In genomic region chr1:228955691-228956090, GRCh38 we compare ENCODE assay signal across 18 cellular contexts.
DNase-seq lines count a peak whose midpoint lies in the region; ATAC-seq and TF ChIP-seq lines count a peak whose summit lies in the region.
"Had no signal": no experiment of that assay in that cellular context is flagged by ENCODE, and none has a peak within 500 bp of the region (broad histone marks: within the 10 kb centered on the region; RNA-seq: fewer than 3 reads in every experiment).

No MANE protein-coding gene starts in this region.

- H3K18ac ChIP-seq in mesenchymal stem cell (ENCODE audit: low read depth in 1 of 2, low read length in 2 of 2): no peak overlapping the region

- no peak overlapping the region for H3K23ac ChIP-seq in mesenchymal stem cell (ENCODE audit: low read length in 2 of 2)

- peak; percentile 10 for DNase-seq in AG09309 (ENCODE audit: low read depth)
- DNase-seq in MG63: peak; percentile 65
- peak; percentile 28 to 85 for DNase-seq in cardiac fibroblast (ENCODE audit: low read depth in 2 of 2)
- peak; percentile 48 for DNase-seq in mesenchymal stem cell
- DNase-seq in activated T-helper 2 cell treated with anti-CD3 and anti-CD28 coated beads, Interferon-gamma antibody, Interleukin-2, Interleukin-4, amounts not matched to agents 10 μg/mL and 5 μg/mL and 100 μg/mL, durations not matched to agents 14 hours and 24 hours and 36 hours (ENCODE audit: low spot score): no peak
- DNase-seq in WTC11 (ENCODE audit: low spot score): no peak
- no peak for DNase-seq in NCI-H1092 treated with DMSO at 0.1 percent for 48 hours (lab: John Stamatoyannopoulos, UW)
- DNase-seq in SKM-1 (lab: John Stamatoyannopoulos, UW; ENCODE audit: unreplicated experiment): no peak
- DNase-seq: activated CD4-positive, alpha-beta memory T cell treated with anti-CD3 and anti-CD28 coated beads for 36 hours; anterior cingulate cortex; DMS153; lower lobe of right lung; NCI-H345; nephron progenitor cell; stimulated activated CD4-positive, alpha-beta T cell treated with anti-CD3 and anti-CD28 coated beads, Interleukin-4, amount 100 ng/mL, for 24 hours had no signal

- intact Hi-C loops in activated T-helper 2 cell treated with anti-CD3 and anti-CD28 coated beads, Interferon-gamma antibody, Interleukin-2, Interleukin-4, amounts not matched to agents 10 μg/mL and 5 μg/mL and 100 μg/mL, durations not matched to agents 14 hours and 24 hours and 36 hours (cut with micrococcal nuclease): no loop called here

- no peak overlapping the region for H3K9ac ChIP-seq in mesenchymal stem cell (ENCODE audit: low read length)

- H4K91ac ChIP-seq in mesenchymal stem cell (ENCODE audit: low read length): no peak overlapping the region

- H2BK15ac ChIP-seq in mesenchymal stem cell (ENCODE audit: low read depth, poor library complexity, severe bottlenecking): no peak overlapping the region

- TF ChIP-seq CTCF in AG09309 (IDR thresholded peaks at IDR 0.05; ENCODE audit: control insufficient read depth, insufficient read depth, low read depth, low read length, missing control alignments) (no peak), cardiac fibroblast (IDR thresholded peaks at IDR 0.05; ENCODE audit: low read depth, low read length) (no peak), WTC11 (IDR thresholded peaks at IDR 0.05) (no peak)

- no peak overlapping the region for H2BK12ac ChIP-seq in mesenchymal stem cell (ENCODE audit: low read length in 2 of 2)

- H3K9me3 ChIP-seq in MG63: peaks cover 7% of the 10 kb centered on the region; the same call in 1 of the 2 replicates
- peaks cover 5% of the 10 kb centered on the region for H3K9me3 ChIP-seq in mesenchymal stem cell (ENCODE audit: control insufficient read depth, low read length)
- H3K9me3 ChIP-seq: lower lobe of right lung, right lobe of liver, SJSA1 had no signal

- H3K27me3 ChIP-seq in MG63 (no peaks in the 10 kb centered on the region), mesenchymal stem cell (ENCODE audit: control insufficient read depth in 1 of 2, insufficient read depth in 1 of 2, low read length in 2 of 2) (no peaks in the 10 kb centered on the region)
- H3K27me3 ChIP-seq: right lobe of liver, SJSA1 had no signal

- H3K4me3 ChIP-seq in AG09309 (ENCODE audit: control insufficient read depth, low read depth, low read length) (no peak overlapping the region), MG63 (no peak overlapping the region), cardiac fibroblast (replicated peaks in 1 of 2; ENCODE audit: low read depth in 2 of 2, low read length in 2 of 2) (no peak overlapping the region), mesenchymal stem cell (ENCODE audit: insufficient read depth in 1 of 2, low read depth in 1 of 2, low read length in 2 of 2) (no peak overlapping the region)
- H3K4me3 ChIP-seq: lower lobe of right lung, right lobe of liver, SJSA1 had no signal

- no peak overlapping the region for H2AFZ ChIP-seq in mesenchymal stem cell (ENCODE audit: low read depth, low read length)

- no peak overlapping the region for H2BK120ac ChIP-seq in mesenchymal stem cell (ENCODE audit: low read depth, low read length)

- 90% methylated on average over 1 of the region's 1 CpG for WGBS in mesenchymal stem cell

- no peak for ATAC-seq in WTC11
- ATAC-seq: right lobe of liver had no signal

- H3K27me3 Mint-ChIP-seq in activated T-helper 2 cell treated with anti-CD3 and anti-CD28 coated beads, Interferon-gamma antibody, Interleukin-2, Interleukin-4, amounts not matched to agents 10 μg/mL and 5 μg/mL and 100 μg/mL, durations not matched to agents 14 hours and 24 hours and 36 hours (ENCODE audit: low read depth): peaks cover 3% of the 10 kb centered on the region
- H3K27me3 Mint-ChIP-seq in WTC11 (ENCODE audit: low read depth): no peaks in the 10 kb centered on the region
- H3K27me3 Mint-ChIP-seq: activated CD4-positive, alpha-beta memory T cell treated with anti-CD3 and anti-CD28 coated beads for 36 hours; dendritic cell treated with granulocyte-macrophage colony-stimulating factor and Interleukin-4, amounts not matched to agents 40 ng/mL and 50 ng/mL, for 4 days had no signal

- H3K36me3 ChIP-seq in MG63 (no peaks in the 10 kb centered on the region), mesenchymal stem cell (ENCODE audit: control insufficient read depth in 1 of 2, insufficient read depth in 2 of 2, low read depth in 1 of 2, low read length in 2 of 2) (no peaks in the 10 kb centered on the region)
- H3K36me3 ChIP-seq: lower lobe of right lung, right lobe of liver, SJSA1 had no signal

- POLR2A ChIA-PET in WTC11 (lab: Charles Lee): no interaction called here

- H3K4me2 ChIP-seq in mesenchymal stem cell (ENCODE audit: low read length, poor library complexity, severe bottlenecking): no peak overlapping the region

- no peak overlapping the region for H3K27ac ChIP-seq in mesenchymal stem cell (ENCODE audit: low read length, poor library complexity, severe bottlenecking)
- H3K27ac ChIP-seq: lower lobe of right lung, right lobe of liver, SJSA1 had no signal

- H2AK5ac ChIP-seq in mesenchymal stem cell (ENCODE audit: low read length, severe bottlenecking): no peak overlapping the region

- H2BK5ac ChIP-seq in mesenchymal stem cell (ENCODE audit: low read depth, low read length, poor library complexity, severe bottlenecking): no peak overlapping the region

- H3K27ac Mint-ChIP-seq in activated T-helper 2 cell treated with anti-CD3 and anti-CD28 coated beads, Interferon-gamma antibody, Interleukin-2, Interleukin-4, amounts not matched to agents 10 μg/mL and 5 μg/mL and 100 μg/mL, durations not matched to agents 14 hours and 24 hours and 36 hours: no peak overlapping the region
- no peak overlapping the region for H3K27ac Mint-ChIP-seq in WTC11
- H3K27ac Mint-ChIP-seq: activated CD4-positive, alpha-beta memory T cell treated with anti-CD3 and anti-CD28 coated beads for 36 hours; dendritic cell treated with granulocyte-macrophage colony-stimulating factor and Interleukin-4, amounts not matched to agents 40 ng/mL and 50 ng/mL, for 4 days; nephron progenitor cell had no signal

- H3K36me3 Mint-ChIP-seq in activated T-helper 2 cell treated with anti-CD3 and anti-CD28 coated beads, Interferon-gamma antibody, Interleukin-2, Interleukin-4, amounts not matched to agents 10 μg/mL and 5 μg/mL and 100 μg/mL, durations not matched to agents 14 hours and 24 hours and 36 hours (ENCODE audit: low read depth): no peaks in the 10 kb centered on the region
- no peaks in the 10 kb centered on the region for H3K36me3 Mint-ChIP-seq in WTC11
- H3K36me3 Mint-ChIP-seq: activated CD4-positive, alpha-beta memory T cell treated with anti-CD3 and anti-CD28 coated beads for 36 hours had no signal

- H3K9me3 Mint-ChIP-seq in activated T-helper 2 cell treated with anti-CD3 and anti-CD28 coated beads, Interferon-gamma antibody, Interleukin-2, Interleukin-4, amounts not matched to agents 10 μg/mL and 5 μg/mL and 100 μg/mL, durations not matched to agents 14 hours and 24 hours and 36 hours: no peaks in the 10 kb centered on the region
- peaks cover 15% of the 10 kb centered on the region for H3K9me3 Mint-ChIP-seq in WTC11
- H3K9me3 Mint-ChIP-seq: activated CD4-positive, alpha-beta memory T cell treated with anti-CD3 and anti-CD28 coated beads for 36 hours; dendritic cell treated with granulocyte-macrophage colony-stimulating factor and Interleukin-4, amounts not matched to agents 40 ng/mL and 50 ng/mL, for 4 days had no signal

- H3K4me1 Mint-ChIP-seq in activated T-helper 2 cell treated with anti-CD3 and anti-CD28 coated beads, Interferon-gamma antibody, Interleukin-2, Interleukin-4, amounts not matched to agents 10 μg/mL and 5 μg/mL and 100 μg/mL, durations not matched to agents 14 hours and 24 hours and 36 hours (ENCODE audit: low read depth): no peaks in the 10 kb centered on the region
- H3K4me1 Mint-ChIP-seq in WTC11: peaks cover 8% of the 10 kb centered on the region; the same call in 1 of the 2 replicates

- H3K14ac ChIP-seq in mesenchymal stem cell (ENCODE audit: low read length in 2 of 2): no peak overlapping the region

- H4K8ac ChIP-seq in mesenchymal stem cell (ENCODE audit: low read length): no peak overlapping the region

- no peak overlapping the region for H3K4ac ChIP-seq in mesenchymal stem cell (ENCODE audit: low read depth in 1 of 2, low read length in 2 of 2)

- no peak overlapping the region for H3K4me3 Mint-ChIP-seq in activated T-helper 2 cell treated with anti-CD3 and anti-CD28 coated beads, Interferon-gamma antibody, Interleukin-2, Interleukin-4, amounts not matched to agents 10 μg/mL and 5 μg/mL and 100 μg/mL, durations not matched to agents 14 hours and 24 hours and 36 hours (ENCODE audit: low read depth)
- H3K4me3 Mint-ChIP-seq in WTC11: no peak overlapping the region
- H3K4me3 Mint-ChIP-seq: activated CD4-positive, alpha-beta memory T cell treated with anti-CD3 and anti-CD28 coated beads for 36 hours; dendritic cell treated with granulocyte-macrophage colony-stimulating factor and Interleukin-4, amounts not matched to agents 40 ng/mL and 50 ng/mL, for 4 days; nephron progenitor cell had no signal

- H3K4me1 ChIP-seq in mesenchymal stem cell (ENCODE audit: control insufficient read depth, insufficient read depth, low read depth, low read length): no peaks in the 10 kb centered on the region
- H3K4me1 ChIP-seq: right lobe of liver, SJSA1 had no signal

- H3K79me1 ChIP-seq in mesenchymal stem cell (replicated peaks; ENCODE audit: low read length, poor library complexity, severe bottlenecking): no peaks in the 10 kb centered on the region

- CTCF ChIA-PET in WTC11 (lab: Charles Lee): no interaction called here

TF ChIP-seq in WTC11, 78 proteins besides CTCF, POLR2A, EP300 and RAD21 (continues in another document):
- TF ChIP-seq RELA (CRISPR knock-in tag; IDR thresholded peaks at IDR 0.05; ENCODE audit: borderline replicate concordance) (no peak), CREB1 (CRISPR knock-in tag; IDR thresholded peaks at IDR 0.05) (no peak), ZNF512 (CRISPR knock-in tag; IDR thresholded peaks at IDR 0.05; ENCODE audit: borderline replicate concordance) (no peak), GABPB1 (CRISPR knock-in tag; IDR thresholded peaks at IDR 0.05) (no peak), GTF2I (CRISPR knock-in tag; conservative IDR thresholded peaks at IDR 0.05) (no peak)

Comparison
In these comparisons a context has a peak if more than half of its experiments do, and no peak if none do; other contexts are left out.
1. DNase-seq: peak in AG09309 (single experiment), MG63 (single experiment), cardiac fibroblast (2 of 2) and mesenchymal stem cell (single experiment); none in activated T-helper 2 cell treated with anti-CD3 and anti-CD28 coated beads, Interferon-gamma antibody, Interleukin-2, Interleukin-4, amounts not matched to agents 10 μg/mL and 5 μg/mL and 100 μg/mL, durations not matched to agents 14 hours and 24 hours and 36 hours (single experiment), WTC11 (single experiment), NCI-H1092 treated with DMSO at 0.1 percent for 48 hours (single experiment) and SKM-1 (single experiment).